In the genomic region with DNA sequence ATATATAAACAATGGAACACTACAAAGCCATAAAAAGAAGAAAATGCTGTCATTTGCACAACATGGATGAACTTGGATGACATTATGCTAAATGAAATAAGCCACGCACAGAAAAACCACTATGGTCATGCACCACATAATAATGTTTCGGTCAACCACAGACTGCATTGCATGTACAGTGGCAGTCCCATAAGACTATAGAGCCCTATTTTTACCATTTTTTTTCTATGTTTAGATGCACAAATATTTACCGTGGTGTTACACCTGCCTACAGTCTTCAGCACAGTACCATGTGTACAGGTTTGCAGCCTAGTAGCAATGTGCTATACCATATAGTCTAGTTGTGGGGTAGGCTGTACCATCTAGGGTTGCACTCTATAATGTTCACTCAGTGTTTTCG, we compare ENCODE assay signal across 1 cellular context.
TF ChIP-seq lines count a peak whose summit lies in the region.

No MANE protein-coding gene starts in this region.

TF ChIP-seq in H1, 55 proteins besides CTCF, POLR2A, EP300 and RAD21:
- TF ChIP-seq POLR2AphosphoS5 (IDR thresholded peaks at IDR 0.05; ENCODE audit: low read depth, low read length) (no peak), CHD1 (IDR thresholded peaks at IDR 0.05; ENCODE audit: low read depth, low read length) (no peak), JUND (IDR thresholded peaks at IDR 0.05; ENCODE audit: low read length) (no peak), BACH1 (IDR thresholded peaks at IDR 0.05; ENCODE audit: low read length) (no peak), SAP30 (IDR thresholded peaks at IDR 0.05; ENCODE audit: insufficient read depth, insufficient replicate concordance, low read length) (no peak), TBP (IDR thresholded peaks at IDR 0.05; ENCODE audit: low read depth, low read length) (no peak), EGR1 (IDR thresholded peaks at IDR 0.05; ENCODE audit: borderline replicate concordance, low read depth, low read length) (no peak), SIX5 (IDR thresholded peaks at IDR 0.05; ENCODE audit: low read depth, low read length) (no peak), HDAC6 (IDR thresholded peaks at IDR 0.05; ENCODE audit: low read depth, low read length) (no peak), SP1 (IDR thresholded peaks at IDR 0.05; ENCODE audit: low read depth, low read length) (no peak), BCL11A (IDR thresholded peaks at IDR 0.05; ENCODE audit: low read depth in 2 of 2, low read length in 2 of 2) (no peak), RXRA (IDR thresholded peaks at IDR 0.05; ENCODE audit: insufficient read depth, low read depth, low read length) (no peak), CEBPB (IDR thresholded peaks at IDR 0.05; ENCODE audit: low read depth, low read length) (no peak), SP4 (IDR thresholded peaks at IDR 0.05; ENCODE audit: low read length) (no peak), CREB1 (IDR thresholded peaks at IDR 0.05) (no peak), JUN (IDR thresholded peaks at IDR 0.05; ENCODE audit: low read depth, low read length) (no peak), RFX5 (IDR thresholded peaks at IDR 0.05; ENCODE audit: borderline replicate concordance, low read depth, low read length) (no peak), NANOG (IDR thresholded peaks at IDR 0.05; ENCODE audit: insufficient read depth, low read depth, low read length, poor library complexity, severe bottlenecking) (no peak)
TF ChIP-seq in H1: peak in this region for 0.
